ENCODE assay signal across 20 cellular contexts in the genomic region with DNA sequence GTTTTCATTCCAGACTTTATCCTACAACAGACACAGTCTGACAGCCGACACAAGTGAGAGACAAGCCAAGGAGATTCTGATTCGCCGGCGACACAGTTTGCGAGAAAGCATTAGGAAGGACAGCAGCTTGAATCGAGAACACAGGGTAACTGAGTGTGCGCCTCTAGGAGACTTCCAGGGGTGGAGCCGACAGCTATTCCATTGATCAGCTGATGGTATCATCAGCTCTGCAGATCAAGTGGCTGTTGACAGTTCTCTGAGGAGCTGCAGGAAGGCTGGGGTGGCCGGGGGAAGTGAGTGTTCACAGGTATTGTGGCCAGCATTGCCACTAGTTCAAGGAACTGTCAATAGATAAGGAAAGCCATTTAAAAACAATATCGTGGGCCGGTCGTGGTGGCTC. TPM values are rescaled to one million over a fixed set of nuclear protein-coding genes. Genes with fewer than 3 reads are reported as not detected.
A peak's percentile ranks its signal among the peaks of the same experiment; 100 is the strongest.
DNase-seq lines count a peak whose midpoint lies in the region; ATAC-seq and TF ChIP-seq lines count a peak whose summit lies in the region.
"Had no signal": no experiment of that assay in that cellular context is flagged by ENCODE, and none has a peak within 500 bp of the region (broad histone marks: within the 10 kb centered on the region; RNA-seq: fewer than 3 reads in every experiment).

No MANE protein-coding gene starts in this region.

- peak; percentile 20 for DNase-seq in NCI-H82 (lab: John Stamatoyannopoulos, UW)
- no peak for DNase-seq in NCI-H82 treated with DMSO at 0.1 percent for 48 hours (lab: John Stamatoyannopoulos, UW; ENCODE audit: unreplicated experiment)
- DNase-seq in A673 (ENCODE audit: low spot score), result peak; percentile 1
- peak; percentile 20 for DNase-seq in NCI-H2227 treated with DMSO at 0.1 percent for 48 hours (lab: John Stamatoyannopoulos, UW)
- peak; percentile 41 for DNase-seq in iPS-NIHi7 (ENCODE audit: extremely low spot score)
- no peak for DNase-seq in stimulated activated naive CD4-positive, alpha-beta T cell treated with Interleukin-2 at 50 U/mL for 16 hours (lab: John Stamatoyannopoulos, UW)
- DNase-seq: BE2C, DMS 273 treated with DMSO at 0.1 percent for 48 hours, DND-41, MM.1S, NCI-H1092, NCI-H1436 treated with DMSO at 0.1 percent for 48 hours, NCI-H2029 treated with DMSO at 0.1 percent for 48 hours, NCI-H226, PC-3 had no signal

- ATAC-seq in GM19324 (IDR thresholded peaks at IDR 0.05; ENCODE audit: low FRiP score, unreplicated experiment), result no peak
- ATAC-seq in HG02642 (IDR thresholded peaks at IDR 0.05; ENCODE audit: poor library complexity, unreplicated experiment), result no peak

- no peaks in the 10 kb centered on the region for H3K4me1 ChIP-seq in A673 (ENCODE audit: insufficient read depth, low read length, poor library complexity, severe bottlenecking)
- H3K4me1 ChIP-seq: BE2C, HAP-1 had no signal

- POLR2A ChIA-PET in A673 (lab: Charles Lee; ENCODE audit: low non-redundant PET), result no interaction called here

- CTCF ChIA-PET in A673 (lab: Charles Lee), result no interaction called here

- H3K9me3 ChIP-seq in A673 (ENCODE audit: low read depth, low read length, poor library complexity, severe bottlenecking), result no peaks in the 10 kb centered on the region
- H3K9me3 ChIP-seq: BE2C, HAP-1, SJCRH30 had no signal

- no peak for TF ChIP-seq CTCF in A673 (conservative IDR thresholded peaks at IDR 0.05; ENCODE audit: low read depth, low read length)

- no TSS peak for BruUV-seq in A673 (replicated peaks; lab: Mats Ljungman, UMichigan)

- intact Hi-C loops in A673 (cut with micrococcal nuclease; ENCODE audit: unreplicated experiment), result no loop called here

- peaks cover 13% of the 10 kb centered on the region for H3K27me3 ChIP-seq in A673 (replicated peaks; ENCODE audit: insufficient read depth, low read depth, low read length, poor library complexity)
- H3K27me3 ChIP-seq: BE2C, SJCRH30 had no signal

- H3K4me3 ChIP-seq in A673 (ENCODE audit: low read depth, low read length, poor library complexity, severe bottlenecking), result no peak overlapping the region
- H3K4me3 ChIP-seq: HAP-1, SJCRH30 had no signal

- no peaks in the 10 kb centered on the region for H3K36me3 ChIP-seq in A673 (ENCODE audit: insufficient read depth, low read length, poor library complexity, severe bottlenecking)
- H3K36me3 ChIP-seq: BE2C, HAP-1, SJCRH30 had no signal

- H3K27ac ChIP-seq in A673 (ENCODE audit: low read depth, low read length, poor library complexity, severe bottlenecking), result no peak overlapping the region
- H3K27ac ChIP-seq: RWPE1, SJCRH30 had no signal

RNA-seq across cellular contexts. Expression of a gene that starts 57.3 kb away (rescaled TPM):
- total RNA-seq in A673 (2021), result 2.9 and 3.2 TPM in 2 replicates

Comparison
In these comparisons a context has a peak if more than half of its experiments do, and no peak if none do; other contexts are left out.
1. DNase-seq: peak in NCI-H82 (single experiment), A673 (single experiment), NCI-H2227 treated with DMSO at 0.1 percent for 48 hours (single experiment) and iPS-NIHi7 (single experiment); none in NCI-H82 treated with DMSO at 0.1 percent for 48 hours (single experiment) and stimulated activated naive CD4-positive, alpha-beta T cell treated with Interleukin-2 at 50 U/mL for 16 hours (single experiment).